Comparison of ENCODE assay signal across 1 cellular context in genomic region chr12:48924617-48925217, GRCh38.
TF ChIP-seq lines count a peak whose summit lies in the region.

No MANE protein-coding gene starts in this region.

TF ChIP-seq in A549, 52 proteins besides CTCF, POLR2A, EP300 and RAD21 (continued from another document):
- TF ChIP-seq MYC (IDR thresholded peaks at IDR 0.05; ENCODE audit: borderline replicate concordance, low read length) = peak; percentile 77
- TF ChIP-seq MAX (IDR thresholded peaks at IDR 0.05) = peak; percentile 79
TF ChIP-seq in A549: peak in this region for 5.
